ENCODE assay signal across 13 cellular contexts in genomic region chr6:120938164-120938875, GRCh38.
DNase-seq lines count a peak whose midpoint lies in the region; ATAC-seq and TF ChIP-seq lines count a peak whose summit lies in the region.
"Had no signal": no experiment of that assay in that cellular context is flagged by ENCODE, and none has a peak within 500 bp of the region (broad histone marks: within the 10 kb centered on the region; RNA-seq: fewer than 3 reads in every experiment).

No MANE protein-coding gene starts in this region.

- H3K27me3 ChIP-seq in mesenchymal stem cell (ENCODE audit: control insufficient read depth in 1 of 2, insufficient read depth in 1 of 2, low read length in 2 of 2) (no peaks in the 10 kb centered on the region), osteoblast (ENCODE audit: insufficient read depth, low read length) (no peaks in the 10 kb centered on the region)
- H3K27me3 ChIP-seq: pancreas had no signal

- no peak overlapping the region for H3K14ac ChIP-seq in mesenchymal stem cell (ENCODE audit: low read length in 2 of 2)

- ATAC-seq in GM19035 (IDR thresholded peaks at IDR 0.05; ENCODE audit: unreplicated experiment), result peak; percentile 36
- peak; percentile 40 for ATAC-seq in GM21825 (IDR thresholded peaks at IDR 0.05; ENCODE audit: unreplicated experiment)
- peak; percentile 41 for ATAC-seq in HG03196 (IDR thresholded peaks at IDR 0.05; ENCODE audit: unreplicated experiment)
- no peak for ATAC-seq in activated CD4-positive, alpha-beta T cell treated with anti-CD3 and anti-CD28 coated beads for 36 hours
- ATAC-seq: CD8-positive, alpha-beta T cell; left ventricle myocardium superior; pancreas had no signal

- POLR2A ChIA-PET in activated CD4-positive, alpha-beta T cell treated with anti-CD3 and anti-CD28 coated beads for 36 hours (lab: Charles Lee), result no interaction called here

- intact Hi-C loops in activated CD4-positive, alpha-beta T cell treated with anti-CD3 and anti-CD28 coated beads for 36 hours (cut with DNase I, micrococcal nuclease), result no loop called here

- H2BK15ac ChIP-seq in mesenchymal stem cell (ENCODE audit: low read depth, poor library complexity, severe bottlenecking), result no peak overlapping the region

- H3K4ac ChIP-seq in mesenchymal stem cell (ENCODE audit: low read depth in 1 of 2, low read length in 2 of 2), result no peak overlapping the region

- no peak overlapping the region for H4K8ac ChIP-seq in mesenchymal stem cell (ENCODE audit: low read length)

- H3K23ac ChIP-seq in mesenchymal stem cell (ENCODE audit: low read length in 2 of 2), result no peak overlapping the region

- no peaks in the 10 kb centered on the region for H4K20me1 ChIP-seq in osteoblast (ENCODE audit: insufficient read depth, low read length)

- H2AFZ ChIP-seq in mesenchymal stem cell (ENCODE audit: low read depth, low read length) (no peak overlapping the region), osteoblast (ENCODE audit: low read length) (no peak overlapping the region)

- DNase-seq in SKM-1 (lab: John Stamatoyannopoulos, UW; ENCODE audit: unreplicated experiment) (peak; percentile 11), mesenchymal stem cell (no peak), osteoblast (ENCODE audit: insufficient read length, low spot score, missing footprints) (no peak), dermis blood vessel endothelial cell (no peak)
- no peak for DNase-seq in activated CD4-positive, alpha-beta T cell treated with anti-CD3 and anti-CD28 coated beads for 36 hours
- DNase-seq: CD8-positive, alpha-beta T cell; foreskin fibroblast; left ventricle myocardium superior; NCI-H2081; pancreas had no signal

- no peak overlapping the region for H3K4me2 ChIP-seq in mesenchymal stem cell (ENCODE audit: low read length, poor library complexity, severe bottlenecking)
- no peak overlapping the region for H3K4me2 ChIP-seq in osteoblast (ENCODE audit: insufficient read depth, low read length)

- no peak overlapping the region for H3K18ac ChIP-seq in mesenchymal stem cell (ENCODE audit: low read depth in 1 of 2, low read length in 2 of 2)

- no CpG with 5 or more reads among the region's 1 CpG for WGBS in mesenchymal stem cell

- H3K27me3 Mint-ChIP-seq in activated CD4-positive, alpha-beta T cell treated with anti-CD3 and anti-CD28 coated beads for 36 hours, result no peaks in the 10 kb centered on the region

- H4K91ac ChIP-seq in mesenchymal stem cell (ENCODE audit: low read length), result no peak overlapping the region

- H3K4me1 ChIP-seq in mesenchymal stem cell (ENCODE audit: control insufficient read depth, insufficient read depth, low read depth, low read length), result no peaks in the 10 kb centered on the region
- no peaks in the 10 kb centered on the region for H3K4me1 ChIP-seq in osteoblast (ENCODE audit: insufficient read depth, low read length)
- H3K4me1 ChIP-seq: pancreas had no signal

- H2BK12ac ChIP-seq in mesenchymal stem cell (ENCODE audit: low read length in 2 of 2), result no peak overlapping the region

- H3K79me1 ChIP-seq in mesenchymal stem cell (replicated peaks; ENCODE audit: low read length, poor library complexity, severe bottlenecking), result no peaks in the 10 kb centered on the region

- no peak overlapping the region for H2BK5ac ChIP-seq in mesenchymal stem cell (ENCODE audit: low read depth, low read length, poor library complexity, severe bottlenecking)

- H3K9me3 ChIP-seq in mesenchymal stem cell (ENCODE audit: control insufficient read depth, low read length) (no peaks in the 10 kb centered on the region), osteoblast (ENCODE audit: low read depth, low read length) (no peaks in the 10 kb centered on the region)
- H3K9me3 ChIP-seq: pancreas had no signal

- CTCF ChIA-PET in activated CD4-positive, alpha-beta T cell treated with anti-CD3 and anti-CD28 coated beads for 36 hours (lab: Charles Lee), result no interaction called here

- H3K9ac ChIP-seq in mesenchymal stem cell (ENCODE audit: low read length), result no peak overlapping the region

- H3K4me3 Mint-ChIP-seq in activated CD4-positive, alpha-beta T cell treated with anti-CD3 and anti-CD28 coated beads for 36 hours, result no peak overlapping the region
- H3K4me3 Mint-ChIP-seq: CD8-positive, alpha-beta T cell had no signal

- no peak overlapping the region for H2BK120ac ChIP-seq in mesenchymal stem cell (ENCODE audit: low read depth, low read length)

- no peaks in the 10 kb centered on the region for H3K9me3 Mint-ChIP-seq in activated CD4-positive, alpha-beta T cell treated with anti-CD3 and anti-CD28 coated beads for 36 hours (ENCODE audit: low read depth)
- H3K9me3 Mint-ChIP-seq: CD8-positive, alpha-beta T cell had no signal

- H3K36me3 Mint-ChIP-seq in activated CD4-positive, alpha-beta T cell treated with anti-CD3 and anti-CD28 coated beads for 36 hours (ENCODE audit: low read depth), result no peaks in the 10 kb centered on the region
- H3K36me3 Mint-ChIP-seq: CD8-positive, alpha-beta T cell had no signal

- H3K36me3 ChIP-seq in mesenchymal stem cell (ENCODE audit: control insufficient read depth in 1 of 2, insufficient read depth in 2 of 2, low read depth in 1 of 2, low read length in 2 of 2), result no peaks in the 10 kb centered on the region
- no peaks in the 10 kb centered on the region for H3K36me3 ChIP-seq in osteoblast (ENCODE audit: insufficient read depth, low read length)
- H3K36me3 ChIP-seq: pancreas had no signal

- no peak overlapping the region for H3K4me3 ChIP-seq in mesenchymal stem cell (ENCODE audit: insufficient read depth in 1 of 2, low read depth in 1 of 2, low read length in 2 of 2)
- H3K4me3 ChIP-seq in osteoblast (ENCODE audit: insufficient read depth, low read length), result no peak overlapping the region
- H3K4me3 ChIP-seq: pancreas had no signal

- H3K27ac ChIP-seq in mesenchymal stem cell (ENCODE audit: low read length, poor library complexity, severe bottlenecking), result no peak overlapping the region
- no peak overlapping the region for H3K27ac ChIP-seq in osteoblast (ENCODE audit: low read depth, low read length)
- H3K27ac ChIP-seq: pancreas had no signal

- H3K4me1 Mint-ChIP-seq in activated CD4-positive, alpha-beta T cell treated with anti-CD3 and anti-CD28 coated beads for 36 hours, result no peaks in the 10 kb centered on the region

- no peak overlapping the region for H3K27ac Mint-ChIP-seq in activated CD4-positive, alpha-beta T cell treated with anti-CD3 and anti-CD28 coated beads for 36 hours
- H3K27ac Mint-ChIP-seq: CD8-positive, alpha-beta T cell had no signal

- TF ChIP-seq CTCF in osteoblast (IDR thresholded peaks at IDR 0.05; ENCODE audit: extremely low read depth, low read depth, low read length), result no peak

- H2AK5ac ChIP-seq in mesenchymal stem cell (ENCODE audit: low read length, severe bottlenecking), result no peak overlapping the region

- no peaks in the 10 kb centered on the region for H3K79me2 ChIP-seq in osteoblast (ENCODE audit: insufficient read depth, low read length)
